In genomic region chr2:72124391-72124790, GRCh38 we compare ENCODE assay signal across 27 cellular contexts.
"Had no signal": no experiment of that assay in that cellular context is flagged by ENCODE, and none has a peak within 500 bp of the region (broad histone marks: within the 10 kb centered on the region; RNA-seq: fewer than 3 reads in every experiment).

No MANE protein-coding gene starts in this region.

- H3K4me3 Mint-ChIP-seq: dendritic cell treated with granulocyte-macrophage colony-stimulating factor and Interleukin-4, amounts not matched to agents 40 ng/mL and 50 ng/mL, for 4 days; endodermal cell; naive thymus-derived CD4-positive, alpha-beta T cell; nephron; neural progenitor cell; stimulated activated naive CD8-positive, alpha-beta T cell treated with anti-CD3 and anti-CD28 coated beads, Interleukin-15, amount 100 ng/mL, for 72 hours had no signal

- H3K4me3 ChIP-seq: gastroesophageal sphincter, heart left ventricle, hepatocyte, left lung, neural progenitor cell, right lobe of liver, suprapubic skin, transverse colon, upper lobe of right lung, vagina had no signal

- H3K36me3 Mint-ChIP-seq: naive thymus-derived CD4-positive, alpha-beta T cell; neural progenitor cell had no signal

- H3K9me3 Mint-ChIP-seq: dendritic cell treated with granulocyte-macrophage colony-stimulating factor and Interleukin-4, amounts not matched to agents 40 ng/mL and 50 ng/mL, for 4 days; endodermal cell; neural progenitor cell had no signal

- DNase-seq: effector CD8-positive, alpha-beta T cell; foreskin keratinocyte; heart left ventricle; left cardiac atrium; left lung; mesenchymal stem cell; midbrain; naive thymus-derived CD4-positive, alpha-beta T cell; right lobe of liver; small intestine; stimulated activated CD4-positive, alpha-beta T cell treated with anti-CD3 and anti-CD28 coated beads, Interleukin-15, amount 100 ng/mL, for 24 hours; stimulated activated CD4-positive, alpha-beta T cell treated with anti-CD3 and anti-CD28 coated beads, Interleukin-2, amount 100 ng/mL, for 48 hours; stimulated activated naive CD4-positive, alpha-beta T cell; stimulated activated naive CD8-positive, alpha-beta T cell treated with anti-CD3 and anti-CD28 coated beads, Interleukin-15, amount 100 ng/mL, for 72 hours; transverse colon; upper lobe of right lung had no signal

- ATAC-seq: esophagus mucosa; foreskin keratinocyte; gastroesophageal sphincter; heart left ventricle; left cardiac atrium; left lung; naive thymus-derived CD4-positive, alpha-beta T cell; right lobe of liver; stimulated activated naive CD8-positive, alpha-beta T cell treated with anti-CD3 and anti-CD28 coated beads, Interleukin-15, amount 100 ng/mL, for 72 hours; upper lobe of right lung had no signal

- H3K27me3 Mint-ChIP-seq: progenitor cell of endocrine pancreas had no signal

- H3K4me1 Mint-ChIP-seq: endodermal cell, nephron had no signal

- FAIRE-seq: islet of Langerhans, small intestine had no signal

- H3K27ac Mint-ChIP-seq: dendritic cell treated with granulocyte-macrophage colony-stimulating factor and Interleukin-4, amounts not matched to agents 40 ng/mL and 50 ng/mL, for 4 days; endodermal cell; naive thymus-derived CD4-positive, alpha-beta T cell; nephron; neural progenitor cell; progenitor cell of endocrine pancreas had no signal
